In the genomic region with DNA sequence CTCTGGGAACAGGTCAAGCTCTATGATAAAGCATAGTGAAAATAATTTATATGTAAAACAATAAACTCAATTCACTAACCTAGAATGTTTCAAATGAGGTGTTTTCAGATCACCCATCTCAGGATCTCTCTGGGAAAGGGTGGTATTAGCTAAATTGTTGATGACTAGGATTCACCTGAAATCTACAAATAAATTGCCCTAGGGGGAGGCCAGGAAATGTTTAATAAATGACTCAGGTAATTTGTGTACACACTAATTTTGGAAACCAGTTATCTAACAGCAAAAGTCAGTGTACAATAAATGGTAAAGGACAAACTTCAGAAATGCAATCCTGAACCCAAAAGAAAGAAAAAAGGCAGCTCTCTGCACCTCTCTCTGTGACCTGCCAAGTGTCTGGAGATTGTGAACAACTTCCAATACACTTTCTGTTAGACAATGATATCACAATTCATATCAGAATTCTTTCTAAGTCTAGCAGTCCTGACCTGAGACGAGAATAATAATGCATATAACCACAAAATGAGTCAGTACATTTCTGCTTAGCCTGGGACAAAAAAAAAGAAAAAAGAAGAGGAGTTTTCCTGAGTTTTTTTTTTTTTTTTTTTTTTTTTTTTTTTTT, we compare ENCODE assay signal across 21 cellular contexts.
A peak's percentile ranks its signal among the peaks of the same experiment; 100 is the strongest.
DNase-seq lines count a peak whose midpoint lies in the region; ATAC-seq and TF ChIP-seq lines count a peak whose summit lies in the region.
"Had no signal": no experiment of that assay in that cellular context is flagged by ENCODE, and none has a peak within 500 bp of the region (broad histone marks: within the 10 kb centered on the region; RNA-seq: fewer than 3 reads in every experiment).

No MANE protein-coding gene starts in this region.

- no peak overlapping the region for H2AK5ac ChIP-seq in mesenchymal stem cell (ENCODE audit: low read length, severe bottlenecking)

- H3K9ac ChIP-seq in mesenchymal stem cell (ENCODE audit: low read length), result no peak overlapping the region
- H3K9ac ChIP-seq: KMS-11 had no signal

- H3K18ac ChIP-seq in mesenchymal stem cell (ENCODE audit: low read depth in 1 of 2, low read length in 2 of 2), result no peak overlapping the region

- no peak for ATAC-seq in SK-N-SH treated with all-trans-retinoic acid at 6 μM for 48 hours
- ATAC-seq in stimulated activated naive B cell treated with anti-CD40 and anti-IgM and Interleukin-4, amounts not matched to agents 10 μg/mL and 1 μg/mL and 100 μg/mL, for 72 hours (replicated peaks), result no peak
- ATAC-seq: body of pancreas, mucosa of descending colon, sciatic nerve, T-helper 17 cell had no signal

- no peaks in the 10 kb centered on the region for H3K4me1 Mint-ChIP-seq in stimulated activated naive B cell treated with anti-CD40 and anti-IgM and Interleukin-4, amounts not matched to agents 10 μg/mL and 1 μg/mL and 100 μg/mL, for 72 hours
- H3K4me1 Mint-ChIP-seq: T-helper 17 cell had no signal

- H3K27ac Mint-ChIP-seq in stimulated activated naive B cell treated with anti-CD40 and anti-IgM and Interleukin-4, amounts not matched to agents 10 μg/mL and 1 μg/mL and 100 μg/mL, for 72 hours, result no peak overlapping the region
- H3K27ac Mint-ChIP-seq: T-helper 17 cell had no signal

- H3K4me3 Mint-ChIP-seq in stimulated activated naive B cell treated with anti-CD40 and anti-IgM and Interleukin-4, amounts not matched to agents 10 μg/mL and 1 μg/mL and 100 μg/mL, for 72 hours, result no peak overlapping the region
- H3K4me3 Mint-ChIP-seq: T-helper 17 cell had no signal

- H3K4me1 ChIP-seq in mesenchymal stem cell (ENCODE audit: control insufficient read depth, insufficient read depth, low read depth, low read length), result no peaks in the 10 kb centered on the region
- H3K4me1 ChIP-seq: body of pancreas, esophagus muscularis mucosa had no signal

- no peak overlapping the region for H3K4ac ChIP-seq in mesenchymal stem cell (ENCODE audit: low read depth in 1 of 2, low read length in 2 of 2)

- H3K36me3 ChIP-seq in mesenchymal stem cell (ENCODE audit: control insufficient read depth in 1 of 2, insufficient read depth in 2 of 2, low read depth in 1 of 2, low read length in 2 of 2), result no peaks in the 10 kb centered on the region
- H3K36me3 ChIP-seq in WERI-Rb-1, result no peaks in the 10 kb centered on the region
- H3K36me3 ChIP-seq: esophagus muscularis mucosa, thoracic aorta had no signal

- no peak overlapping the region for H3K4me3 ChIP-seq in mesenchymal stem cell (ENCODE audit: insufficient read depth in 1 of 2, low read depth in 1 of 2, low read length in 2 of 2)
- H3K4me3 ChIP-seq in WERI-Rb-1 (ENCODE audit: low read depth, low read length), result no peak overlapping the region
- H3K4me3 ChIP-seq: body of pancreas, esophagus muscularis mucosa, mucosa of descending colon, thoracic aorta had no signal

- H3K27ac ChIP-seq in mesenchymal stem cell (ENCODE audit: low read length, poor library complexity, severe bottlenecking) (no peak overlapping the region), WERI-Rb-1 (no peak overlapping the region)
- H3K27ac ChIP-seq: body of pancreas, esophagus muscularis mucosa, KMS-11, thoracic aorta had no signal

- no peak overlapping the region for H3K23ac ChIP-seq in mesenchymal stem cell (ENCODE audit: low read length in 2 of 2)

- H2BK12ac ChIP-seq in mesenchymal stem cell (ENCODE audit: low read length in 2 of 2), result no peak overlapping the region

- H2BK15ac ChIP-seq in mesenchymal stem cell (ENCODE audit: low read depth, poor library complexity, severe bottlenecking), result no peak overlapping the region

- WGBS in mesenchymal stem cell, result no CpG with 5 or more reads among the region's 1 CpG

- DNase-seq in ELR (ENCODE audit: low read depth) (peak; percentile 60), M059J (ENCODE audit: low read depth) (peak; percentile 85), astrocyte of the hippocampus (ENCODE audit: low read depth, low spot score) (peak; percentile 59), mesenchymal stem cell (peak; percentile 6), WERI-Rb-1 (no peak), NCI-H1930 (lab: John Stamatoyannopoulos, UW) (no peak)
- DNase-seq in stimulated activated naive B cell treated with anti-CD40 and anti-IgM and Interleukin-4, amounts not matched to agents 10 μg/mL and 1 μg/mL and 100 μg/mL, for 72 hours, result no peak
- DNase-seq: activated effector memory CD4-positive, alpha-beta T cell treated with anti-CD3 and anti-CD28 coated beads, Interleukin-2, amount 50 U/mL, for 16 hours; AML-193; body of pancreas; mucosa of descending colon; occipital lobe; Right ventricle myocardium superior; stimulated activated CD4-positive, alpha-beta T cell treated with anti-CD3 and anti-CD28 coated beads, Interleukin-4, amount 100 ng/mL, for 24 hours; stimulated activated CD8-positive, alpha-beta memory T cell treated with anti-CD3 and anti-CD28 coated beads, Interleukin-4, amount 100 ng/mL, for 48 hours; T-helper 17 cell had no signal

- no peak overlapping the region for H2BK120ac ChIP-seq in mesenchymal stem cell (ENCODE audit: low read depth, low read length)

- no peaks in the 10 kb centered on the region for H3K27me3 Mint-ChIP-seq in stimulated activated naive B cell treated with anti-CD40 and anti-IgM and Interleukin-4, amounts not matched to agents 10 μg/mL and 1 μg/mL and 100 μg/mL, for 72 hours
- H3K27me3 Mint-ChIP-seq: T-helper 17 cell had no signal

- H3K9me3 Mint-ChIP-seq in stimulated activated naive B cell treated with anti-CD40 and anti-IgM and Interleukin-4, amounts not matched to agents 10 μg/mL and 1 μg/mL and 100 μg/mL, for 72 hours, result peaks cover 0 to 1% of the 10 kb centered on the region in 2 donors

- H3K9me3 ChIP-seq in mesenchymal stem cell (ENCODE audit: control insufficient read depth, low read length) (no peaks in the 10 kb centered on the region), WERI-Rb-1 (ENCODE audit: severe bottlenecking) (no peaks in the 10 kb centered on the region)
- H3K9me3 ChIP-seq: body of pancreas, esophagus muscularis mucosa, mucosa of descending colon, thoracic aorta had no signal

- no peak overlapping the region for H2BK5ac ChIP-seq in mesenchymal stem cell (ENCODE audit: low read depth, low read length, poor library complexity, severe bottlenecking)

- no peak overlapping the region for H3K14ac ChIP-seq in mesenchymal stem cell (ENCODE audit: low read length in 2 of 2)

- TF ChIP-seq CTCF in WERI-Rb-1 (IDR thresholded peaks at IDR 0.05; ENCODE audit: low read depth, low read length), result no peak

- H3K79me1 ChIP-seq in mesenchymal stem cell (replicated peaks; ENCODE audit: low read length, poor library complexity, severe bottlenecking), result no peaks in the 10 kb centered on the region

- H3K36me3 Mint-ChIP-seq in stimulated activated naive B cell treated with anti-CD40 and anti-IgM and Interleukin-4, amounts not matched to agents 10 μg/mL and 1 μg/mL and 100 μg/mL, for 72 hours, result no peaks in the 10 kb centered on the region

- no peak overlapping the region for H4K8ac ChIP-seq in mesenchymal stem cell (ENCODE audit: low read length)

- no peak overlapping the region for H4K91ac ChIP-seq in mesenchymal stem cell (ENCODE audit: low read length)

- no peak overlapping the region for H3K4me2 ChIP-seq in mesenchymal stem cell (ENCODE audit: low read length, poor library complexity, severe bottlenecking)
- H3K4me2 ChIP-seq: KMS-11 had no signal

- no peak overlapping the region for H2AFZ ChIP-seq in mesenchymal stem cell (ENCODE audit: low read depth, low read length)

- no peaks in the 10 kb centered on the region for H3K27me3 ChIP-seq in mesenchymal stem cell (ENCODE audit: control insufficient read depth in 1 of 2, insufficient read depth in 1 of 2, low read length in 2 of 2)
- H3K27me3 ChIP-seq in WERI-Rb-1 (ENCODE audit: insufficient read depth, low read depth, severe bottlenecking), result no peaks in the 10 kb centered on the region
- H3K27me3 ChIP-seq: body of pancreas, esophagus muscularis mucosa had no signal

TF ChIP-seq in SK-N-SH treated with all-trans-retinoic acid at 6 μM for 48 hours, 23 proteins besides CTCF, POLR2A, EP300 and RAD21 (continues in another document):
- TF ChIP-seq TOX (CRISPR knock-in tag; IDR thresholded peaks at IDR 0.05; ENCODE audit: borderline replicate concordance) (no peak), TSHZ2 (CRISPR knock-in tag; IDR thresholded peaks at IDR 0.05) (no peak), ISL1 (CRISPR knock-in tag; IDR thresholded peaks at IDR 0.05) (no peak), PPARA (CRISPR knock-in tag; IDR thresholded peaks at IDR 0.05; ENCODE audit: borderline replicate concordance) (no peak), ZNF565 (CRISPR knock-in tag; conservative IDR thresholded peaks at IDR 0.05; ENCODE audit: low read depth) (no peak), GLIS3 (CRISPR knock-in tag; IDR thresholded peaks at IDR 0.05) (no peak)

Comparison
In these comparisons a context has a peak if more than half of its experiments do, and no peak if none do; other contexts are left out.
1. DNase-seq: peak in ELR (single experiment), M059J (single experiment), astrocyte of the hippocampus (single experiment) and mesenchymal stem cell (single experiment); none in WERI-Rb-1 (single experiment), stimulated activated naive B cell treated with anti-CD40 and anti-IgM and Interleukin-4, amounts not matched to agents 10 μg/mL and 1 μg/mL and 100 μg/mL, for 72 hours (single experiment) and NCI-H1930 (0 of 2).